26 cellular contexts compared by ENCODE assay signal in the genomic region with DNA sequence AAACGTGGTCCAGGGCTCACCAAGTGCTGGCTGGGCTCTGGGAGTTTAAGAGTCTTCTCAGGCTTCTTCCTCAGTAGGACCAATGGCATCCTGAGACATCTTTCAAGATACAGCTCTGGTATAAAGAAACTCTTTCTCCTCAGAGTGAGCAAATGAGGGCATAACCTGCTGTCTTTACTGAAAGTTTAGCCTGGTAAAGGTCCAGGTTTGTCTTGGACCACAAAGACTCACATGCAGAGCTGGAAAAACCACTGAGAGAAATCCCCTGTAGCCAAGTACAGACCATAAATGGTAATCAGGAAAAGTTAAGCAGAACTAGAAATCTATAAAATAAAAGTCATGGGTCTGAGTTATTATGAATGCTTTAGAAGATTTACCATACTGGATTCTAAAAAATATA. TPM values are rescaled to one million over a fixed set of nuclear protein-coding genes. Genes with fewer than 3 reads are reported as not detected.
DNase-seq lines count a peak whose midpoint lies in the region; ATAC-seq and TF ChIP-seq lines count a peak whose summit lies in the region.
"Had no signal": no experiment of that assay in that cellular context is flagged by ENCODE, and none has a peak within 500 bp of the region (broad histone marks: within the 10 kb centered on the region; RNA-seq: fewer than 3 reads in every experiment).

No MANE protein-coding gene starts in this region.

- TF ChIP-seq CTCF in OCI-LY3 (IDR thresholded peaks at IDR 0.05; ENCODE audit: low read depth, low read length) (no peak), astrocyte of the spinal cord (IDR thresholded peaks at IDR 0.05; ENCODE audit: low read depth, low read length) (no peak), BE2C (IDR thresholded peaks at IDR 0.05; ENCODE audit: low read depth, low read length) (no peak)

- peaks cover 42 to 61% of the 10 kb centered on the region in 2 donors for H3K36me3 Mint-ChIP-seq in stimulated activated naive B cell treated with anti-CD40 and anti-IgM and Interleukin-4, amounts not matched to agents 10 μg/mL and 1 μg/mL and 100 μg/mL, for 72 hours

- H3K4me1 Mint-ChIP-seq in stimulated activated naive B cell treated with anti-CD40 and anti-IgM and Interleukin-4, amounts not matched to agents 10 μg/mL and 1 μg/mL and 100 μg/mL, for 72 hours: peaks cover 50 to 77% of the 10 kb centered on the region in 2 donors

- H3K27me3 ChIP-seq in OCI-LY3 (ENCODE audit: low read depth, low read length) (no peaks in the 10 kb centered on the region), BE2C (no peaks in the 10 kb centered on the region)
- H3K27me3 ChIP-seq: esophagus muscularis mucosa, gastroesophageal sphincter, MG63 had no signal

- H3K4me3 ChIP-seq in OCI-LY3 (ENCODE audit: low read length) (no peak overlapping the region), astrocyte of the spinal cord (ENCODE audit: low read depth, low read length) (no peak overlapping the region), BE2C (ENCODE audit: low read depth, low read length) (no peak overlapping the region)
- H3K4me3 ChIP-seq: esophagus muscularis mucosa, gastroesophageal sphincter, MG63 had no signal

- no peaks in the 10 kb centered on the region for H4K20me1 ChIP-seq in OCI-LY3 (ENCODE audit: insufficient read depth, low read length)

- in situ Hi-C loops in astrocyte of the spinal cord (cut with HindIII; ENCODE audit: low sequenced_read_pairs): no loop called here

- H3K9me3 Mint-ChIP-seq in stimulated activated naive B cell treated with anti-CD40 and anti-IgM and Interleukin-4, amounts not matched to agents 10 μg/mL and 1 μg/mL and 100 μg/mL, for 72 hours: peaks cover 0 to 1% of the 10 kb centered on the region in 2 donors
- H3K9me3 Mint-ChIP-seq: naive thymus-derived CD8-positive, alpha-beta T cell; type B pancreatic cell had no signal

- H3K9me3 ChIP-seq in OCI-LY3 (ENCODE audit: insufficient read depth, low read length) (no peaks in the 10 kb centered on the region), BE2C (no peaks in the 10 kb centered on the region)
- H3K9me3 ChIP-seq: esophagus muscularis mucosa, gastroesophageal sphincter, MG63 had no signal

- no peak overlapping the region for H2AFZ ChIP-seq in OCI-LY3 (ENCODE audit: low read depth, low read length)

- no peak overlapping the region for H3K4me3 Mint-ChIP-seq in stimulated activated naive B cell treated with anti-CD40 and anti-IgM and Interleukin-4, amounts not matched to agents 10 μg/mL and 1 μg/mL and 100 μg/mL, for 72 hours
- H3K4me3 Mint-ChIP-seq: activated CD8-positive, alpha-beta memory T cell treated with anti-CD3 and anti-CD28 coated beads, Interleukin-2, amount 10 ng/mL, durations not matched to agents 7 days and 5 days; type B pancreatic cell had no signal

- H3K27ac Mint-ChIP-seq in stimulated activated naive B cell treated with anti-CD40 and anti-IgM and Interleukin-4, amounts not matched to agents 10 μg/mL and 1 μg/mL and 100 μg/mL, for 72 hours: peak overlapping the region; percentile 75
- H3K27ac Mint-ChIP-seq: activated CD8-positive, alpha-beta memory T cell treated with anti-CD3 and anti-CD28 coated beads, Interleukin-2, amount 10 ng/mL, durations not matched to agents 7 days and 5 days; type B pancreatic cell had no signal

- H3K36me3 ChIP-seq in OCI-LY3 (replicated peaks; ENCODE audit: low read depth, low read length) (peaks cover 55% of the 10 kb centered on the region), BE2C (peaks cover 13% of the 10 kb centered on the region)

- peak overlapping the region; percentile 20; the same call in 1 of the 2 replicates for H3K9ac ChIP-seq in OCI-LY3 (ENCODE audit: low read length)

- H3K27me3 Mint-ChIP-seq in stimulated activated naive B cell treated with anti-CD40 and anti-IgM and Interleukin-4, amounts not matched to agents 10 μg/mL and 1 μg/mL and 100 μg/mL, for 72 hours: no peaks in the 10 kb centered on the region
- H3K27me3 Mint-ChIP-seq: activated CD8-positive, alpha-beta memory T cell treated with anti-CD3 and anti-CD28 coated beads, Interleukin-2, amount 10 ng/mL, durations not matched to agents 7 days and 5 days; naive thymus-derived CD8-positive, alpha-beta T cell; type B pancreatic cell had no signal

- DNase-seq in astrocyte of the spinal cord (ENCODE audit: low read depth, low spot score) (peak; percentile 74), NCI-H1436 (lab: John Stamatoyannopoulos, UW) (no peak), BE2C (no peak)
- no peak for DNase-seq in stimulated activated naive B cell treated with anti-CD40 and anti-IgM and Interleukin-4, amounts not matched to agents 10 μg/mL and 1 μg/mL and 100 μg/mL, for 72 hours
- DNase-seq: activated CD8-positive, alpha-beta memory T cell treated with anti-CD3 and anti-CD28 coated beads, Interleukin-2, amount 10 ng/mL, durations not matched to agents 7 days and 5 days; activated gamma-delta T cell; amygdala; cerebellar nuclear complex; DMS79; effector CD4-positive, alpha-beta T cell; HCEC 1CT; left cardiac atrium; mesendoderm; MG63; naive thymus-derived CD8-positive, alpha-beta T cell; NCI-H1436 treated with DMSO at 0.1 percent for 48 hours; NCI-H524 treated with DMSO at 0.1 percent for 48 hours had no signal

- ATAC-seq in GM18502 (IDR thresholded peaks at IDR 0.05; ENCODE audit: poor library complexity, unreplicated experiment) (peak; percentile 40), GM21447 (IDR thresholded peaks at IDR 0.05; ENCODE audit: unreplicated experiment) (no peak), HG02588 (IDR thresholded peaks at IDR 0.05; ENCODE audit: unreplicated experiment) (no peak)
- ATAC-seq in stimulated activated naive B cell treated with anti-CD40 and anti-IgM and Interleukin-4, amounts not matched to agents 10 μg/mL and 1 μg/mL and 100 μg/mL, for 72 hours (replicated peaks): peak; percentile 78 to 84
- ATAC-seq: activated CD4-positive, CD25-positive, alpha-beta regulatory T cell treated with anti-CD3 and anti-CD28 coated beads, Interleukin-2, amount 50 U/mL, for 24 hours; activated CD8-positive, alpha-beta memory T cell treated with anti-CD3 and anti-CD28 coated beads, Interleukin-2, amount 10 ng/mL, durations not matched to agents 7 days and 5 days; gastroesophageal sphincter; left cardiac atrium; naive thymus-derived CD8-positive, alpha-beta T cell; SK-N-SH treated with all-trans-retinoic acid at 6 μM for 48 hours had no signal

- H3K4me1 ChIP-seq in OCI-LY3 (ENCODE audit: low read length): peaks cover 28% of the 10 kb centered on the region
- H3K4me1 ChIP-seq in BE2C: peaks cover 5% of the 10 kb centered on the region; the same call in 1 of the 2 replicates

- H3K27ac ChIP-seq in OCI-LY3 (ENCODE audit: low read length): peak overlapping the region; percentile 69
- H3K27ac ChIP-seq: gastroesophageal sphincter had no signal

- peak overlapping the region; percentile 57 for H3K4me2 ChIP-seq in OCI-LY3 (ENCODE audit: low read length)

- H3K79me2 ChIP-seq in OCI-LY3 (ENCODE audit: low read length): peaks cover 5% of the 10 kb centered on the region; the same call in 1 of the 2 replicates

RNA-seq across cellular contexts. Expression of a gene that starts 23.1 kb away (rescaled TPM):
- 36.3 TPM for polyA plus RNA-seq in BE2C (2012; ENCODE audit: insufficient read depth, insufficient read length, low read depth)

Comparison
In these comparisons a context has a peak if more than half of its experiments do, and no peak if none do; other contexts are left out.
1. ATAC-seq: peak in GM18502 (single experiment) and stimulated activated naive B cell treated with anti-CD40 and anti-IgM and Interleukin-4, amounts not matched to agents 10 μg/mL and 1 μg/mL and 100 μg/mL, for 72 hours (2 of 2); none in GM21447 (single experiment) and HG02588 (single experiment).